14 cellular contexts compared by ENCODE assay signal in genomic region chr18:55307505-55307904, GRCh38.
DNase-seq lines count a peak whose midpoint lies in the region; ATAC-seq and TF ChIP-seq lines count a peak whose summit lies in the region.
"Had no signal": no experiment of that assay in that cellular context is flagged by ENCODE, and none has a peak within 500 bp of the region (broad histone marks: within the 10 kb centered on the region; RNA-seq: fewer than 3 reads in every experiment).

No MANE protein-coding gene starts in this region.

- no peak overlapping the region for H2BK12ac ChIP-seq in trophoblast cell (ENCODE audit: low read length)

- no peak overlapping the region for H4K12ac ChIP-seq in trophoblast cell (ENCODE audit: low read depth, low read length)

- peak; percentile 19 for DNase-seq in NCI-H2227 (lab: John Stamatoyannopoulos, UW; ENCODE audit: unreplicated experiment)
- DNase-seq in NCI-H2227 treated with DMSO at 0.1 percent for 48 hours (lab: John Stamatoyannopoulos, UW) = no peak
- no peak for DNase-seq in trophoblast cell
- DNase-seq in right cardiac atrium = no peak
- no peak for DNase-seq in colonic mucosa
- DNase-seq in activated CD4-positive, alpha-beta T cell treated with anti-CD3 and anti-CD28 coated beads for 48 hours = no peak
- DNase-seq: activated T-cell treated with anti-CD3 and anti-CD28 coated beads, Interleukin-2, amount 50 U/mL, for 24 hours; H9; NCI-H1092; upper lobe of left lung had no signal

- H3K4me2 ChIP-seq in trophoblast cell (ENCODE audit: low read length) = no peak overlapping the region

- TF ChIP-seq CTCF in colonic mucosa (IDR thresholded peaks at IDR 0.05) = no peak

- H3K27ac ChIP-seq in trophoblast cell (ENCODE audit: low read depth, low read length) (no peak overlapping the region), right cardiac atrium (ENCODE audit: low read length) (no peak overlapping the region), colonic mucosa (no peak overlapping the region)
- H3K27ac ChIP-seq: 22Rv1, upper lobe of left lung had no signal

- H3K4me3 ChIP-seq in trophoblast cell (ENCODE audit: low read depth, low read length) (no peak overlapping the region), right cardiac atrium (ENCODE audit: low read length) (no peak overlapping the region), colonic mucosa (no peak overlapping the region)
- H3K4me3 ChIP-seq: upper lobe of left lung had no signal

- H3K79me1 ChIP-seq in trophoblast cell (ENCODE audit: low read length) = no peaks in the 10 kb centered on the region

- H4K8ac ChIP-seq in trophoblast cell (ENCODE audit: low read depth, low read length) = no peak overlapping the region

- H3K18ac ChIP-seq in trophoblast cell (ENCODE audit: low read length) = no peak overlapping the region

- H2AFZ ChIP-seq in trophoblast cell (ENCODE audit: insufficient read depth, low read length, poor library complexity) = no peak overlapping the region

- peak overlapping the region; percentile 69 for H3K23ac ChIP-seq in trophoblast cell (ENCODE audit: low read length)

- intact Hi-C loops in right cardiac atrium (cut with DNase I) (no loop called here), colonic mucosa (cut with DNase I) (no loop called here)

- H3K4me1 ChIP-seq in trophoblast cell (ENCODE audit: control insufficient read depth in 1 of 2, insufficient read depth in 2 of 2, low read length in 2 of 2) (peaks cover 0 to under 1% of the 10 kb centered on the region in 2 experiments), right cardiac atrium (ENCODE audit: control insufficient read depth, insufficient read depth, low read length) (peaks cover 11% of the 10 kb centered on the region), colonic mucosa (no peaks in the 10 kb centered on the region)

- H3K9me3 ChIP-seq in trophoblast cell (ENCODE audit: insufficient read depth, low read depth, low read length) (no peaks in the 10 kb centered on the region), right cardiac atrium (ENCODE audit: control insufficient read depth, low read length) (no peaks in the 10 kb centered on the region), colonic mucosa (no peaks in the 10 kb centered on the region)
- H3K9me3 ChIP-seq: upper lobe of left lung had no signal

- WGBS in trophoblast cell (ENCODE audit: extremely low coverage, insufficient coverage, insufficient read length) = no CpG with 5 or more reads among the region's 3 CpGs
- WGBS in right cardiac atrium = 73% methylated on average over 3 of the region's 3 CpGs

- no peak overlapping the region for H3K9ac ChIP-seq in trophoblast cell (ENCODE audit: low read length)
- H3K9ac ChIP-seq in colonic mucosa (ENCODE audit: low read depth in 2 of 2, low read length in 2 of 2) = no peak overlapping the region

- H3K14ac ChIP-seq in trophoblast cell (ENCODE audit: low read length) = no peak overlapping the region

- no peak overlapping the region for H3K4ac ChIP-seq in trophoblast cell (ENCODE audit: low read depth, low read length)

- no peak overlapping the region for H2BK120ac ChIP-seq in trophoblast cell (ENCODE audit: insufficient read depth, low read length, poor library complexity)

- H4K91ac ChIP-seq in trophoblast cell (ENCODE audit: low read depth, low read length) = no peak overlapping the region

- H3K27me3 ChIP-seq in trophoblast cell (ENCODE audit: insufficient read depth, low read length) = no peaks in the 10 kb centered on the region
- H3K27me3 ChIP-seq in right cardiac atrium (ENCODE audit: control insufficient read depth, insufficient read depth) = no peaks in the 10 kb centered on the region
- H3K27me3 ChIP-seq in colonic mucosa = no peaks in the 10 kb centered on the region
- H3K27me3 ChIP-seq: upper lobe of left lung had no signal

- peaks cover 0 to 3% of the 10 kb centered on the region in 2 experiments for H3K36me3 ChIP-seq in trophoblast cell (ENCODE audit: control insufficient read depth in 1 of 2, insufficient read depth in 2 of 2, low read length in 2 of 2)
- no peaks in the 10 kb centered on the region for H3K36me3 ChIP-seq in colonic mucosa
- H3K36me3 ChIP-seq: upper lobe of left lung had no signal

- no peak overlapping the region for H2AK5ac ChIP-seq in trophoblast cell (ENCODE audit: low read length)

- peak; percentile 65 for ATAC-seq in GM21619 (IDR thresholded peaks at IDR 0.05; ENCODE audit: unreplicated experiment)
- ATAC-seq in HG03196 (IDR thresholded peaks at IDR 0.05; ENCODE audit: unreplicated experiment) = peak; percentile 53
- no peak for ATAC-seq in right cardiac atrium
- ATAC-seq: WTC11 had no signal

- no peak overlapping the region for H2BK5ac ChIP-seq in trophoblast cell (ENCODE audit: low read depth, low read length, poor library complexity)

- H3K79me2 ChIP-seq in trophoblast cell (ENCODE audit: control insufficient read depth, insufficient read depth, low read length, poor library complexity) = no peaks in the 10 kb centered on the region

Comparison
In these comparisons a context has a peak if more than half of its experiments do, and no peak if none do; other contexts are left out.
1. ATAC-seq: peak in GM21619 (single experiment) and HG03196 (single experiment); none in right cardiac atrium (0 of 2).